11 cellular contexts compared by ENCODE assay signal in the genomic region with DNA sequence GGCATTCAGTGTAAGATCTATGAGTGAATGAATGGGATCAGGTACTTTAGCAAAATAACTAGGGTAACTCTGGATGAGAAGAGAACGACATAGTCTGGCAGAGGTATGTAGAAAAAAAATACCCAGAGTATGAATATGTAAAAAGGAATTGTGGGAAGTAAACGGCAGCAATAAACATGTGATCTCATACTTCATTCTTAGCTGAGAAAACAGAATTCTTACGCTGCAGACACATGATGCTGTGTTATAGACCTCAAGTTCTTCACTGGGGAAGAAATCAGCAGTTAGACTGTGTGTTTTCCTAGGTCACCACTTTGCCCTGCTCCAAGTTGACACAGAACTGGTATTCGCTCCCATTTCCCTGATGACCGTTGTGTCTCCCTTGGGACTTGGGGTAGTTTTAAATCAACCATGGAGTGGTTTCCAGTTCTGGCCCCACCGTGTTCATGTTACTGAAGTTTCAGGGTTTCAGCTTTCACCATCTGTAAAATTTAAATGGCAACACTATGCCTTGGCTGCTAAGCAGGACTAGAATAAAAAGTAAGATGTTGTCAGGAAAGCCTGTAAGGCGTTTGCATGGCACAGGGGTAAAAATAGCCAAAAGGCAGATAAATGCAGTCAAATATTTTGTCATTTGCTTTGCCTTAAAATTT.
DNase-seq lines count a peak whose midpoint lies in the region; ATAC-seq and TF ChIP-seq lines count a peak whose summit lies in the region.
"Had no signal": no experiment of that assay in that cellular context is flagged by ENCODE, and none has a peak within 500 bp of the region (broad histone marks: within the 10 kb centered on the region; RNA-seq: fewer than 3 reads in every experiment).

No MANE protein-coding gene starts in this region.

- H3K9me3 ChIP-seq in DOHH2 (ENCODE audit: control insufficient read depth, insufficient read depth, low read length) (no peaks in the 10 kb centered on the region), muscle layer of duodenum (ENCODE audit: control insufficient read depth in 1 of 2, low read length in 2 of 2) (no peaks in the 10 kb centered on the region)

- H4K20me1 ChIP-seq in DOHH2 (ENCODE audit: control insufficient read depth, insufficient read depth, low read depth, low read length), result no peaks in the 10 kb centered on the region

- no peak for TF ChIP-seq CTCF in DOHH2 (IDR thresholded peaks at IDR 0.05; ENCODE audit: low read depth, low read length, poor library complexity, severe bottlenecking)

- ATAC-seq in GM21786 (IDR thresholded peaks at IDR 0.05; ENCODE audit: unreplicated experiment), result peak; percentile 55
- ATAC-seq in GM18519 (IDR thresholded peaks at IDR 0.05; ENCODE audit: low FRiP score, unreplicated experiment), result no peak
- ATAC-seq in left lobe of liver, result no peak
- no peak for ATAC-seq in HG03196 (IDR thresholded peaks at IDR 0.05; ENCODE audit: unreplicated experiment)

- H3K4me2 ChIP-seq in DOHH2 (ENCODE audit: low read length), result peak overlapping the region; percentile 53

- no peaks in the 10 kb centered on the region for H3K79me2 ChIP-seq in DOHH2 (ENCODE audit: control insufficient read depth, low read length)

- H3F3A ChIP-seq in DOHH2 (ENCODE audit: control insufficient read depth, insufficient read depth), result no peaks in the 10 kb centered on the region

- H3K9me2 ChIP-seq in DOHH2 (replicated peaks; ENCODE audit: control insufficient read depth, low read length), result no peaks in the 10 kb centered on the region

- H3K4me1 ChIP-seq in DOHH2 (ENCODE audit: control insufficient read depth, low read length), result peaks cover 16% of the 10 kb centered on the region
- H3K4me1 ChIP-seq in muscle layer of duodenum (ENCODE audit: control insufficient read depth in 1 of 2, insufficient read depth in 2 of 2, low read length in 2 of 2), result peaks cover 6 to 19% of the 10 kb centered on the region in 2 donors

- H3K36me3 ChIP-seq in DOHH2 (ENCODE audit: control insufficient read depth, low read length) (no peaks in the 10 kb centered on the region), muscle layer of duodenum (ENCODE audit: control insufficient read depth in 1 of 2, insufficient read depth in 2 of 2, low read length in 2 of 2) (no peaks in the 10 kb centered on the region)
- H3K36me3 ChIP-seq: cardiac muscle cell had no signal

- H3K27ac ChIP-seq in DOHH2 (ENCODE audit: low read depth, low read length), result no peak overlapping the region
- H3K27ac ChIP-seq in muscle layer of duodenum (ENCODE audit: low read length), result peak overlapping the region; percentile 12
- H3K27ac ChIP-seq: cardiac muscle cell had no signal

- DNase-seq in amniotic epithelial cell (ENCODE audit: low read depth) (peak; percentile 56), 8988T (no peak), left lobe of liver (ENCODE audit: low spot score) (no peak)
- DNase-seq: NCI-H187, nucleus accumbens had no signal

- peak overlapping the region; percentile 26; the same call in 1 of the 2 replicates for H3K4me3 ChIP-seq in DOHH2 (ENCODE audit: low read length)
- no peak overlapping the region for H3K4me3 ChIP-seq in muscle layer of duodenum (ENCODE audit: low read depth in 1 of 2, low read length in 2 of 2)
- H3K4me3 ChIP-seq: cardiac muscle cell had no signal

- H3K27me3 ChIP-seq in DOHH2 (ENCODE audit: control insufficient read depth, low read length) (no peaks in the 10 kb centered on the region), muscle layer of duodenum (ENCODE audit: low read depth, low read length) (no peaks in the 10 kb centered on the region)
- H3K27me3 ChIP-seq: cardiac muscle cell had no signal
